Comparison of ENCODE assay signal across 8 cellular contexts in genomic region chr17:40177275-40177874, GRCh38. TPM values are rescaled to one million over a fixed set of nuclear protein-coding genes. Genes with fewer than 3 reads are reported as not detected.
DNase-seq lines count a peak whose midpoint lies in the region; ATAC-seq and TF ChIP-seq lines count a peak whose summit lies in the region.

RAPGEFL1 (plus strand) TSS chr17:40177470; CDS start chr17:40177862, 392 bp downstream.

- H3K4me3 ChIP-seq in right atrium auricular region = peak within 1 kb of the TSS; percentile 36 to 61

- peak within 1 kb of the TSS in 1 of 2 donors; percentile 22 for H3K27ac ChIP-seq in right atrium auricular region

- ATAC-seq in T-cell (replicated peaks in 1 of 4) = peak; percentile 97 to 99 (median 98)
- no peak for ATAC-seq in HG02852 (IDR thresholded peaks at IDR 0.05; ENCODE audit: unreplicated experiment)
- no peak for ATAC-seq in GM19395 (IDR thresholded peaks at IDR 0.05; ENCODE audit: unreplicated experiment)

- peak within 1 kb of the TSS; percentile 53 to 66 (median 58) for H3K4me3 Mint-ChIP-seq in T-cell

- POLR2A ChIA-PET in T-cell (lab: Charles Lee) = interaction anchor here in 1 of 2 donors (0.7 kb wide), 1 partner anchor 22 kb away, joined by 4 read pairs; no protein-coding TSS in a partner anchor

- TF ChIP-seq CTCF in right atrium auricular region (IDR thresholded peaks at IDR 0.05) = no peak

- no peaks in the 10 kb centered on the region for H3K27me3 Mint-ChIP-seq in T-cell

- peak; percentile 92 for DNase-seq in GM03348 (ENCODE audit: low spot score)
- peak; percentile 44 for DNase-seq in HuH-7.5 (ENCODE audit: low spot score)
- peak; percentile 55 to 87 (median 79) for DNase-seq in T-cell
- peak; percentile 16 for DNase-seq in amniotic stem cell (lab: John Stamatoyannopoulos, UW)
- peak; percentile 62 for DNase-seq in right atrium auricular region (ENCODE audit: low spot score)
- peak; percentile 83 for DNase-seq in retina

- H3K27ac Mint-ChIP-seq in T-cell = peak within 1 kb of the TSS in 1 of 2 donors; percentile 1

- no peaks in the 10 kb centered on the region for H3K9me3 ChIP-seq in right atrium auricular region

- H3K27me3 ChIP-seq in right atrium auricular region = no peaks in the 10 kb centered on the region

- H3K36me3 Mint-ChIP-seq in T-cell = peaks cover 7% of the 10 kb centered on the region

- H3K9me3 Mint-ChIP-seq in T-cell = no peaks in the 10 kb centered on the region

- H3K36me3 ChIP-seq in right atrium auricular region = peaks cover 7% of the 10 kb centered on the region

- CTCF ChIA-PET in T-cell (lab: Charles Lee) = interaction anchor here in 1 of 2 donors (0.6 kb wide), 1 partner anchor 539 kb away, joined by 3 read pairs; no protein-coding TSS in a partner anchor

- peaks cover 6 to 10% (median 9%) of the 10 kb centered on the region in 3 donors for H3K4me1 Mint-ChIP-seq in T-cell

- H3K4me1 ChIP-seq in right atrium auricular region = peaks cover 0 to 22% of the 10 kb centered on the region in 2 donors

RNA-seq across cellular contexts. Expression of gene RAPGEFL1, which starts in this region (rescaled TPM):
- 1 to 10 TPM; 4.6 to 10.0 (median 6.2) TPM for total RNA-seq in T-cell
- 1 to 10 TPM; 1.6 to 2.9 TPM for total RNA-seq in right atrium auricular region

Comparison
In these comparisons a context has a peak if more than half of its experiments do, and no peak if none do; other contexts are left out.
1. DNase-seq: peak in every context shown above with its lines; median percentile 92 in GM03348; 83 in retina; 79 in T-cell; 62 in right atrium auricular region; 44 in HuH-7.5; 16 in amniotic stem cell.
2. ATAC-seq: peak in T-cell (4 of 4); none in HG02852 (single experiment) and GM19395 (single experiment).